1 cellular context compared by ENCODE assay signal in the genomic region with DNA sequence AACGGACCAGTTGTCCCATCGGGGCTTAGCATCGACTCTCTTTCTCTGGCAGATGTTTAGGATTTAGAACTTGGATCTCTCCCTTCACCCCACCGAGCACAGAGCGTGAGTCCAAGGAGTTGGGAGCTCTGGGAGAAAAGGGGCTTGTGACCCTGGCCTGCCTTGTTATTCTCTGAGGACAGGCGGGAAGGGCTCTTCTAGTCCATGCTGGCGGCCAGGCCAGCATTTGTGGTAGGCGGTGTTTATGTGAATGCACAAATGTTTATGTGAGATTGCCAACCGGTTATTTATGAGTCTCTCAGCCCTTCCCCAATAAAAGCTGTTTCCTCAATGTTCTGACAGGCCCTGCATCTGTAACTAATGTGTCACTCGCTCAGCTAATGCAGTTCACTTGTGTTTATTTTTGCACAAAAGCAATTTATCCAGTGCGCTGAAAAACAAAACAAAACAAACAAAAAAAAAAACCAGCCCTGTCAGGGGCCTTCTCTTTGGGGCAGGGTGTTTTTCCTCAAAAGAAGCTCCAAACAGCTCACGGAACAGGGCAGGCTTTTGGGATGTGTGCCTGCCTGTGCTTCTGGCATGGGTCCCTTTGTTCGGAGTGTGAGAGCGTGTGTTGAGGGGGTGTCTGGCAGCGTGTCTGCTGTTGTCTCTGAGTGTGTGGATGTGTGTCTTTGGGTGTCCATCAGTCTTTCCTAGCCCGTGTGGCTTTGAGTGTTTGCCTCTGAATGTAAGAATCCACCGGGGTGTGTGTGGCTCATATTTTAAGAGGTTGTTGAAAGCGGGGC.
TF ChIP-seq lines count a peak whose summit lies in the region.

No MANE protein-coding gene starts in this region.

TF ChIP-seq in WTC11, 78 proteins besides CTCF, POLR2A, EP300 and RAD21 (continued from another document):
- TF ChIP-seq GRHL2 (CRISPR knock-in tag; IDR thresholded peaks at IDR 0.05; ENCODE audit: insufficient replicate concordance, severe bottlenecking) (no peak), GTF2I (CRISPR knock-in tag; conservative IDR thresholded peaks at IDR 0.05) (no peak), NFE2L1 (CRISPR knock-in tag; IDR thresholded peaks at IDR 0.05) (no peak)
TF ChIP-seq in WTC11: peak in this region for 0.
